31 cellular contexts compared by ENCODE assay signal in genomic region chr19:29290853-29291252, GRCh38.
DNase-seq lines count a peak whose midpoint lies in the region; ATAC-seq, FAIRE-seq and TF ChIP-seq lines count a peak whose summit lies in the region.
"Had no signal": no experiment of that assay in that cellular context is flagged by ENCODE, and none has a peak within 500 bp of the region (broad histone marks: within the 10 kb centered on the region; RNA-seq: fewer than 3 reads in every experiment).

No MANE protein-coding gene starts in this region.

- no peak for FAIRE-seq in urothelium cell line (lab: Jason Lieb, UNC)
- FAIRE-seq: A549, pancreas had no signal

- TF ChIP-seq CTCF in GM23338 (conservative IDR thresholded peaks at IDR 0.05; ENCODE audit: low read depth in 2 of 2) = peak; percentile 28 to 47

- no peaks in the 10 kb centered on the region for H3K36me3 ChIP-seq in GM23338 (ENCODE audit: insufficient read depth)
- H3K36me3 ChIP-seq: breast epithelium, lower lobe of right lung, pancreas, right atrium auricular region, stomach, tibial artery had no signal

- no peak overlapping the region for H3K27ac Mint-ChIP-seq in GM23338
- H3K27ac Mint-ChIP-seq: activated naive CD4-positive, alpha-beta T cell treated with anti-CD3 and anti-CD28 coated beads, Interleukin-2, amount 50 U/mL, for 72 hours; activated T-helper 1 cell treated with anti-CD3 and anti-CD28 coated beads, Interleukin-12 subunit alpha, Interleukin-12 subunit beta, Interleukin-2, Interleukin-4 antibody, amounts not matched to agents 30 ng/mL and 10 ng/mL and 1 ng/mL, durations not matched to agents 14 hours and 24 hours and 36 hours; B cell; CD8-positive, alpha-beta T cell had no signal

- peak; percentile 16 for DNase-seq in NCI-H1436 (lab: John Stamatoyannopoulos, UW)
- DNase-seq in NCI-H1436 treated with DMSO at 0.1 percent for 48 hours (lab: John Stamatoyannopoulos, UW) = no peak
- peak; percentile 30 for DNase-seq in GM23338 (ENCODE audit: low spot score)
- DNase-seq in NOMO-1 treated with dmso at 0.1 percent for 144 hours (lab: John Stamatoyannopoulos, UW; ENCODE audit: unreplicated experiment) = peak; percentile 13
- DNase-seq in iPS-NIHi7 (ENCODE audit: extremely low spot score) = peak; percentile 28
- no peak for DNase-seq in NCI-H146 treated with DMSO at 0.1 percent for 48 hours (lab: John Stamatoyannopoulos, UW; ENCODE audit: unreplicated experiment)
- DNase-seq in urothelium cell line (ENCODE audit: low spot score) = no peak
- DNase-seq in AG20443 (ENCODE audit: low spot score) = no peak
- DNase-seq: activated CD4-positive, alpha-beta T cell treated with anti-CD3 and anti-CD28 coated beads, Interleukin-2, amount 50 U/mL, for 4 hours; activated CD4-positive, CD25-positive, alpha-beta regulatory T cell; CD8-positive, alpha-beta T cell; effector CD4-positive, alpha-beta T cell; erythroblast; lower lobe of right lung; mucosa of descending colon; NCI-H1092; NCI-H2029 treated with DMSO at 0.1 percent for 48 hours; NCI-H524; pancreas; stimulated activated CD4-positive, alpha-beta T cell treated with anti-CD3 and anti-CD28 coated beads, Interleukin-2, amount 100 ng/mL, for 24 hours; stomach; T1000 had no signal

- no peak overlapping the region for H2AFZ ChIP-seq in GM23338

- H3K79me2 ChIP-seq in GM23338 (replicated peaks; ENCODE audit: insufficient read depth) = no peaks in the 10 kb centered on the region

- H3K4me3 ChIP-seq in GM23338 = no peak overlapping the region
- H3K4me3 ChIP-seq: A549, breast epithelium, lower lobe of right lung, mucosa of descending colon, pancreas, right atrium auricular region, stomach, tibial artery had no signal

- no peaks in the 10 kb centered on the region for H3K9me2 ChIP-seq in GM23338 (ENCODE audit: insufficient read depth)

- H3K27me3 ChIP-seq in GM23338 (ENCODE audit: insufficient read depth) = no peaks in the 10 kb centered on the region
- H3K27me3 ChIP-seq: pancreas, right atrium auricular region, tibial artery had no signal

- H3K36me3 Mint-ChIP-seq in GM23338 (ENCODE audit: low read depth) = peaks cover 4% of the 10 kb centered on the region; the same call in 2 of the 3 replicates
- H3K36me3 Mint-ChIP-seq: activated naive CD4-positive, alpha-beta T cell treated with anti-CD3 and anti-CD28 coated beads, Interleukin-2, amount 50 U/mL, for 72 hours; CD8-positive, alpha-beta T cell had no signal

- H3K9me3 Mint-ChIP-seq in GM23338 = peaks cover 9% of the 10 kb centered on the region; the same call in 2 of the 3 replicates
- H3K9me3 Mint-ChIP-seq: activated naive CD4-positive, alpha-beta T cell treated with anti-CD3 and anti-CD28 coated beads, Interleukin-2, amount 50 U/mL, for 72 hours; activated T-helper 1 cell treated with anti-CD3 and anti-CD28 coated beads, Interleukin-12 subunit alpha, Interleukin-12 subunit beta, Interleukin-2, Interleukin-4 antibody, amounts not matched to agents 30 ng/mL and 10 ng/mL and 1 ng/mL, durations not matched to agents 14 hours and 24 hours and 36 hours; CD8-positive, alpha-beta T cell had no signal

- no peaks in the 10 kb centered on the region for H3F3A ChIP-seq in GM23338 (replicated peaks; ENCODE audit: low read depth)

- H4K20me1 ChIP-seq in GM23338 (replicated peaks; ENCODE audit: insufficient read depth) = no peaks in the 10 kb centered on the region

- H3K4me1 Mint-ChIP-seq in GM23338 = peaks cover 16% of the 10 kb centered on the region
- H3K4me1 Mint-ChIP-seq: B cell had no signal

- no peak overlapping the region for H3K4me3 Mint-ChIP-seq in GM23338
- H3K4me3 Mint-ChIP-seq: activated T-helper 1 cell treated with anti-CD3 and anti-CD28 coated beads, Interleukin-12 subunit alpha, Interleukin-12 subunit beta, Interleukin-2, Interleukin-4 antibody, amounts not matched to agents 30 ng/mL and 10 ng/mL and 1 ng/mL, durations not matched to agents 14 hours and 24 hours and 36 hours; B cell; CD8-positive, alpha-beta T cell had no signal

- H3K4me2 ChIP-seq in GM23338 = no peak overlapping the region
- H3K4me2 ChIP-seq: A549, KMS-11 had no signal

- no peaks in the 10 kb centered on the region for H3K4me1 ChIP-seq in GM23338 (ENCODE audit: insufficient read depth)
- H3K4me1 ChIP-seq: breast epithelium, lower lobe of right lung, pancreas, right atrium auricular region, stomach, tibial artery had no signal

- peaks cover 17% of the 10 kb centered on the region for H3K27me3 Mint-ChIP-seq in GM23338 (ENCODE audit: insufficient read depth, low read depth, poor library complexity)

- peak; percentile 72 for ATAC-seq in GM23338
- ATAC-seq: activated naive CD4-positive, alpha-beta T cell treated with anti-CD3 and anti-CD28 coated beads, Interleukin-2, amount 50 U/mL, for 72 hours; CD8-positive, alpha-beta T cell; HCT116; lower lobe of right lung; mucosa of descending colon; pancreas had no signal

- no peak overlapping the region for H3K27ac ChIP-seq in GM23338 (ENCODE audit: low read depth)
- H3K27ac ChIP-seq: A549, breast epithelium, KMS-11, lower lobe of right lung, pancreas, right atrium auricular region, stomach, tibial artery had no signal

TF ChIP-seq in GM23338, 12 proteins besides CTCF, POLR2A, EP300 and RAD21 (continues in another document):
- TF ChIP-seq CREB1 (CRISPR knock-in tag; IDR thresholded peaks at IDR 0.05; ENCODE audit: low read depth) (no peak), STAT1 (IDR thresholded peaks at IDR 0.05; ENCODE audit: unreplicated experiment) (no peak), ETS1 (IDR thresholded peaks at IDR 0.05) (no peak), POLR2AphosphoS5 (IDR thresholded peaks at IDR 0.05; ENCODE audit: low read depth) (no peak), EZH2 (IDR thresholded peaks at IDR 0.05; ENCODE audit: low read depth, unreplicated experiment) (no peak)
- TF ChIP-seq, protein P1, sequence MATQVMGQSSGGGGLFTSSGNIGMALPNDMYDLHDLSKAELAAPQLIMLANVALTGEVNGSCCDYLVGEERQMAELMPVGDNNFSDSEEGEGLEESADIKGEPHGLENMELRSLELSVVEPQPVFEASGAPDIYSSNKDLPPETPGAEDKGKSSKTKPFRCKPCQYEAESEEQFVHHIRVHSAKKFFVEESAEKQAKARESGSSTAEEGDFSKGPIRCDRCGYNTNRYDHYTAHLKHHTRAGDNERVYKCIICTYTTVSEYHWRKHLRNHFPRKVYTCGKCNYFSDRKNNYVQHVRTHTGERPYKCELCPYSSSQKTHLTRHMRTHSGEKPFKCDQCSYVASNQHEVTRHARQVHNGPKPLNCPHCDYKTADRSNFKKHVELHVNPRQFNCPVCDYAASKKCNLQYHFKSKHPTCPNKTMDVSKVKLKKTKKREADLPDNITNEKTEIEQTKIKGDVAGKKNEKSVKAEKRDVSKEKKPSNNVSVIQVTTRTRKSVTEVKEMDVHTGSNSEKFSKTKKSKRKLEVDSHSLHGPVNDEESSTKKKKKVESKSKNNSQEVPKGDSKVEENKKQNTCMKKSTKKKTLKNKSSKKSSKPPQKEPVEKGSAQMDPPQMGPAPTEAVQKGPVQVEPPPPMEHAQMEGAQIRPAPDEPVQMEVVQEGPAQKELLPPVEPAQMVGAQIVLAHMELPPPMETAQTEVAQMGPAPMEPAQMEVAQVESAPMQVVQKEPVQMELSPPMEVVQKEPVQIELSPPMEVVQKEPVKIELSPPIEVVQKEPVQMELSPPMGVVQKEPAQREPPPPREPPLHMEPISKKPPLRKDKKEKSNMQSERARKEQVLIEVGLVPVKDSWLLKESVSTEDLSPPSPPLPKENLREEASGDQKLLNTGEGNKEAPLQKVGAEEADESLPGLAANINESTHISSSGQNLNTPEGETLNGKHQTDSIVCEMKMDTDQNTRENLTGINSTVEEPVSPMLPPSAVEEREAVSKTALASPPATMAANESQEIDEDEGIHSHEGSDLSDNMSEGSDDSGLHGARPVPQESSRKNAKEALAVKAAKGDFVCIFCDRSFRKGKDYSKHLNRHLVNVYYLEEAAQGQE (IDR thresholded peaks at IDR 0.05; ENCODE audit: unreplicated experiment) = no peak

Comparison
In these comparisons a context has a peak if more than half of its experiments do, and no peak if none do; other contexts are left out.
1. DNase-seq: peak in NCI-H1436 (single experiment), GM23338 (single experiment), NOMO-1 treated with dmso at 0.1 percent for 144 hours (single experiment) and iPS-NIHi7 (single experiment); none in NCI-H1436 treated with DMSO at 0.1 percent for 48 hours (single experiment), NCI-H146 treated with DMSO at 0.1 percent for 48 hours (single experiment), urothelium cell line (single experiment) and AG20443 (single experiment).